In genomic region chr20:60105404-60105803, GRCh38 we compare ENCODE assay signal across 35 cellular contexts.
DNase-seq lines count a peak whose midpoint lies in the region; ATAC-seq, FAIRE-seq and TF ChIP-seq lines count a peak whose summit lies in the region.
"Had no signal": no experiment of that assay in that cellular context is flagged by ENCODE, and none has a peak within 500 bp of the region (broad histone marks: within the 10 kb centered on the region; RNA-seq: fewer than 3 reads in every experiment).

No MANE protein-coding gene starts in this region.

- H3K4me1 Mint-ChIP-seq in astrocyte (ENCODE audit: low read depth, unreplicated experiment) (peaks cover 7% of the 10 kb centered on the region), neural crest cell (peaks cover 14% of the 10 kb centered on the region)
- H3K4me1 Mint-ChIP-seq: memory B cell had no signal

- H3K4me2 ChIP-seq in astrocyte (ENCODE audit: low read length) = no peak overlapping the region

- peak overlapping the region; percentile 0 for H3K27ac Mint-ChIP-seq in astrocyte (ENCODE audit: unreplicated experiment)
- peak overlapping the region; percentile 52 for H3K27ac Mint-ChIP-seq in neural crest cell (ENCODE audit: unreplicated experiment)
- H3K27ac Mint-ChIP-seq: activated CD4-positive, alpha-beta memory T cell treated with anti-CD3 and anti-CD28 coated beads, Interleukin-2, amount 10 ng/mL, durations not matched to agents 7 days and 5 days; activated naive CD4-positive, alpha-beta T cell treated with anti-CD3 and anti-CD28 coated beads, Interleukin-2, amount 10 ng/mL, durations not matched to agents 7 days and 5 days; activated T-helper 1 cell treated with anti-CD3 and anti-CD28 coated beads, Interleukin-12 subunit alpha, Interleukin-12 subunit beta, Interleukin-2, Interleukin-4 antibody, amounts not matched to agents 30 ng/mL and 10 ng/mL and 1 ng/mL, durations not matched to agents 14 hours and 24 hours and 36 hours; HFFc6; memory B cell; stimulated activated naive CD8-positive, alpha-beta T cell treated with anti-CD3 and anti-CD28 coated beads, Interleukin-15, Interleukin-2, amounts not matched to agents 100 ng/mL and 50 ng/mL, for 24 hours had no signal

- H3K9ac ChIP-seq in astrocyte (ENCODE audit: low read length) = no peak overlapping the region

- no peak for TF ChIP-seq CTCF in HL-60 (IDR thresholded peaks at IDR 0.05; ENCODE audit: insufficient read depth, low read length)
- no peak for TF ChIP-seq CTCF in NB4 (IDR thresholded peaks at IDR 0.05; ENCODE audit: low read depth, low read length)
- TF ChIP-seq CTCF in astrocyte (IDR thresholded peaks at IDR 0.05; ENCODE audit: insufficient read depth, low read depth, low read length) = no peak
- TF ChIP-seq CTCF in neural crest cell (conservative IDR thresholded peaks at IDR 0.05) = no peak

- no peak for ATAC-seq in HG03432 (IDR thresholded peaks at IDR 0.05; ENCODE audit: unreplicated experiment)
- ATAC-seq: gastroesophageal sphincter, left lobe of liver, right lobe of liver had no signal

- H3K4me3 ChIP-seq in HL-60 (replicated peaks; ENCODE audit: insufficient read depth, low read length) (no peak overlapping the region), NB4 (ENCODE audit: low read depth, low read length) (no peak overlapping the region), astrocyte (ENCODE audit: insufficient read depth, low read depth, low read length) (no peak overlapping the region)
- H3K4me3 ChIP-seq: dorsolateral prefrontal cortex, gastroesophageal sphincter, prostate gland, right lobe of liver, thoracic aorta had no signal

- H3K36me3 ChIP-seq in astrocyte (ENCODE audit: insufficient read depth, low read length) = no peaks in the 10 kb centered on the region
- H3K36me3 ChIP-seq: brain microvascular endothelial cell, gastroesophageal sphincter, prostate gland, right lobe of liver, spleen, thoracic aorta had no signal

- H3K36me3 Mint-ChIP-seq in astrocyte (ENCODE audit: low read depth, unreplicated experiment) (no peaks in the 10 kb centered on the region), neural crest cell (ENCODE audit: low read depth) (no peaks in the 10 kb centered on the region)
- H3K36me3 Mint-ChIP-seq: activated naive CD4-positive, alpha-beta T cell treated with anti-CD3 and anti-CD28 coated beads, Interleukin-2, amount 10 ng/mL, durations not matched to agents 7 days and 5 days; memory B cell had no signal

- DNase-seq in HL-60 (ENCODE audit: low read depth in 1 of 2, low spot score in 1 of 2) (no peak), NB4 (ENCODE audit: low read depth) (peak; percentile 78), astrocyte (ENCODE audit: low read depth) (no peak), neural crest cell (ENCODE audit: low read depth, low spot score) (no peak), midbrain (lab: John Stamatoyannopoulos, UW) (no peak), NCI-H2081 treated with DMSO at 0.1 percent for 48 hours (lab: John Stamatoyannopoulos, UW) (no peak)
- DNase-seq in stimulated activated CD4-positive, alpha-beta T cell treated with anti-CD3 and anti-CD28 coated beads, Interleukin-4, amount 100 ng/mL, for 24 hours = no peak
- DNase-seq: activated CD4-positive, alpha-beta memory T cell treated with anti-CD3 and anti-CD28 coated beads, Interleukin-2, amount 10 ng/mL, durations not matched to agents 7 days and 5 days; activated CD4-positive, alpha-beta T cell treated with anti-CD3 and anti-CD28 coated beads for 1 hour; activated CD8-positive, alpha-beta memory T cell treated with anti-CD3 and anti-CD28 coated beads, Interleukin-2, amount 50 U/mL, for 48 hours; activated naive CD4-positive, alpha-beta T cell treated with anti-CD3 and anti-CD28 coated beads, Interleukin-2, amount 10 ng/mL, durations not matched to agents 7 days and 5 days; amniotic stem cell; brain microvascular endothelial cell; DMS79; dorsolateral prefrontal cortex; GDM1; HFFc6; immature natural killer cell; NCI-H1048; NCI-H2171 treated with DMSO at 0.1 percent for 48 hours; NCI-H510A; OCI-M1; spleen; stimulated activated CD4-positive, alpha-beta T cell treated with anti-CD3 and anti-CD28 coated beads, Interleukin-2, amount 100 ng/mL, for 24 hours; stimulated activated CD8-positive, alpha-beta memory T cell treated with anti-CD3 and anti-CD28 coated beads, Interleukin-4, amount 100 ng/mL, for 48 hours had no signal

- no peak for FAIRE-seq in astrocyte (lab: Jason Lieb, UNC)
- FAIRE-seq: endothelial cell of umbilical vein had no signal

- no peaks in the 10 kb centered on the region for H3K9me3 ChIP-seq in astrocyte (ENCODE audit: insufficient read depth, low read depth, low read length)
- H3K9me3 ChIP-seq: gastroesophageal sphincter, prostate gland, right lobe of liver, spleen, thoracic aorta had no signal

- H3K4me1 ChIP-seq in astrocyte (ENCODE audit: insufficient read depth, low read length) = no peaks in the 10 kb centered on the region
- H3K4me1 ChIP-seq: gastroesophageal sphincter, prostate gland, right lobe of liver had no signal

- H3K27me3 ChIP-seq in HL-60 (ENCODE audit: insufficient read depth, poor library complexity, severe bottlenecking) = no peaks in the 10 kb centered on the region
- H3K27me3 ChIP-seq in astrocyte (ENCODE audit: insufficient read depth, low read length) = no peaks in the 10 kb centered on the region
- H3K27me3 ChIP-seq: brain microvascular endothelial cell, dorsolateral prefrontal cortex, right lobe of liver had no signal

- H3K27me3 Mint-ChIP-seq in astrocyte (ENCODE audit: low read depth, unreplicated experiment) (peaks cover 4% of the 10 kb centered on the region), neural crest cell (ENCODE audit: low read depth) (peaks cover 3% of the 10 kb centered on the region)
- H3K27me3 Mint-ChIP-seq: activated CD4-positive, alpha-beta memory T cell treated with anti-CD3 and anti-CD28 coated beads, Interleukin-2, amount 10 ng/mL, durations not matched to agents 7 days and 5 days; stimulated activated naive CD8-positive, alpha-beta T cell treated with anti-CD3 and anti-CD28 coated beads, Interleukin-15, Interleukin-2, amounts not matched to agents 100 ng/mL and 50 ng/mL, for 24 hours had no signal

- H3K4me3 Mint-ChIP-seq in astrocyte (ENCODE audit: unreplicated experiment) (no peak overlapping the region), neural crest cell (no peak overlapping the region)
- H3K4me3 Mint-ChIP-seq: activated CD4-positive, alpha-beta memory T cell treated with anti-CD3 and anti-CD28 coated beads, Interleukin-2, amount 10 ng/mL, durations not matched to agents 7 days and 5 days; activated naive CD4-positive, alpha-beta T cell treated with anti-CD3 and anti-CD28 coated beads, Interleukin-2, amount 10 ng/mL, durations not matched to agents 7 days and 5 days; activated T-helper 1 cell treated with anti-CD3 and anti-CD28 coated beads, Interleukin-12 subunit alpha, Interleukin-12 subunit beta, Interleukin-2, Interleukin-4 antibody, amounts not matched to agents 30 ng/mL and 10 ng/mL and 1 ng/mL, durations not matched to agents 14 hours and 24 hours and 36 hours; HFFc6; immature natural killer cell; memory B cell; stimulated activated naive CD8-positive, alpha-beta T cell treated with anti-CD3 and anti-CD28 coated beads, Interleukin-15, Interleukin-2, amounts not matched to agents 100 ng/mL and 50 ng/mL, for 24 hours had no signal

- H3K79me2 ChIP-seq in astrocyte (ENCODE audit: insufficient read depth, low read length) = no peaks in the 10 kb centered on the region

- no peak for TF ChIP-seq POLR2A in NB4 (IDR thresholded peaks at IDR 0.05; ENCODE audit: extremely low read depth, insufficient read length)

- no peak overlapping the region for H2AFZ ChIP-seq in astrocyte (ENCODE audit: low read depth, low read length)

- peak overlapping the region; percentile 67 for H3K27ac ChIP-seq in HL-60 (replicated peaks)
- H3K27ac ChIP-seq in astrocyte (ENCODE audit: low read depth, low read length) = no peak overlapping the region
- H3K27ac ChIP-seq: brain microvascular endothelial cell, dorsolateral prefrontal cortex, gastroesophageal sphincter, prostate gland, right lobe of liver, thoracic aorta had no signal

- H3K9me3 Mint-ChIP-seq in astrocyte (ENCODE audit: unreplicated experiment) (peaks cover 3% of the 10 kb centered on the region), neural crest cell (peaks cover 2% of the 10 kb centered on the region)
- H3K9me3 Mint-ChIP-seq: activated CD4-positive, alpha-beta memory T cell treated with anti-CD3 and anti-CD28 coated beads, Interleukin-2, amount 10 ng/mL, durations not matched to agents 7 days and 5 days; activated naive CD4-positive, alpha-beta T cell treated with anti-CD3 and anti-CD28 coated beads, Interleukin-2, amount 10 ng/mL, durations not matched to agents 7 days and 5 days; activated T-helper 1 cell treated with anti-CD3 and anti-CD28 coated beads, Interleukin-12 subunit alpha, Interleukin-12 subunit beta, Interleukin-2, Interleukin-4 antibody, amounts not matched to agents 30 ng/mL and 10 ng/mL and 1 ng/mL, durations not matched to agents 14 hours and 24 hours and 36 hours; HFFc6; immature natural killer cell; memory B cell; stimulated activated naive CD8-positive, alpha-beta T cell treated with anti-CD3 and anti-CD28 coated beads, Interleukin-15, Interleukin-2, amounts not matched to agents 100 ng/mL and 50 ng/mL, for 24 hours had no signal

- no peaks in the 10 kb centered on the region for H4K20me1 ChIP-seq in astrocyte (ENCODE audit: insufficient read depth, low read length)
